10 cellular contexts compared by ENCODE assay signal in genomic region chr10:34796133-34796532, GRCh38.
"Had no signal": no experiment of that assay in that cellular context is flagged by ENCODE, and none has a peak within 500 bp of the region (broad histone marks: within the 10 kb centered on the region; RNA-seq: fewer than 3 reads in every experiment).

No MANE protein-coding gene starts in this region.

- FAIRE-seq: H1, H54 had no signal

- H3K27ac Mint-ChIP-seq: H9, HFFc6 had no signal

- DNase-seq: GM23248, GOT3, H7, H9, HCEC 1CT, HFFc6 had no signal

- H3K9me3 ChIP-seq: HAP-1 had no signal

- H3K9ac ChIP-seq: GM23248 had no signal

- ATAC-seq: HCT116 had no signal

- H3K9me3 Mint-ChIP-seq: HFFc6 had no signal

- H3K27ac ChIP-seq: GM23248 had no signal

- H2AFZ ChIP-seq: GM23248 had no signal

- H3K36me3 ChIP-seq: HAP-1 had no signal

- H3K4me3 Mint-ChIP-seq: H9, HFFc6 had no signal

- H3K4me3 ChIP-seq: GM23248, HAP-1 had no signal
